Comparison of ENCODE assay signal across 18 cellular contexts in the genomic region with DNA sequence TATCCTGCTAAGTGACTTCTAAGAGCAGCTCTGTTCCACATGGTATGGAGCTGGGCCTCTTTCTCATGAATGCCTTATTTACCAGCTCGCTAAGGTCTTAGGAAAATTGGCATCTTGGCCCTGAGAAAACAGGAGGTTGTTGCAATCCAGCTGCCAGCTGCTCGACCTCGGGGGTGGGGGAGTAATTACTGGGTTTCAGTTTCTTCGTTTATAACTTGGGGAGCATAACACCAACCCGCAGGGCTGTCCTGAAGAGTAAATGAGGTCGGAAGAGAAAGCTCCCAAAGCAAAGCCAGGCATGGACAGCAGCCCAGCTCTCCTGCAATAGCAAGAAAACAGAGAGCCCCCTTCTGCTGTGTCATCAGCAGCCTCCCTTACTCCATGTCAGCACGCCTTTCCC.
"Had no signal": no experiment of that assay in that cellular context is flagged by ENCODE, and none has a peak within 500 bp of the region (broad histone marks: within the 10 kb centered on the region; RNA-seq: fewer than 3 reads in every experiment).

No MANE protein-coding gene starts in this region.

- H2AFZ ChIP-seq: neural progenitor cell had no signal

- H3K4me3 ChIP-seq: dorsolateral prefrontal cortex, heart right ventricle, neural progenitor cell, psoas muscle, right lobe of liver, stomach, thoracic aorta, transverse colon had no signal

- H3K27ac ChIP-seq: dorsolateral prefrontal cortex, heart right ventricle, neural progenitor cell, psoas muscle, right lobe of liver, stomach, thoracic aorta, transverse colon had no signal

- H3K4me1 ChIP-seq: heart right ventricle, neural progenitor cell, psoas muscle, right lobe of liver, stomach, transverse colon had no signal

- H3K9ac ChIP-seq: neural progenitor cell had no signal

- H3K27me3 ChIP-seq: neural progenitor cell, right lobe of liver, transverse colon had no signal

- H3K4me2 ChIP-seq: neural progenitor cell had no signal

- H3K9me3 ChIP-seq: heart right ventricle, psoas muscle, right lobe of liver, thoracic aorta, transverse colon had no signal

- DNase-seq: cortex of kidney; dorsolateral prefrontal cortex; effector CD8-positive, alpha-beta T cell; heart right ventricle; kidney glomerular epithelial cell; occipital lobe; psoas muscle; retina; right lobe of liver; stimulated activated CD4-positive, alpha-beta T cell treated with anti-CD3 and anti-CD28 coated beads, Interleukin-15, amount 100 ng/mL, for 24 hours; stimulated activated CD4-positive, alpha-beta T cell treated with anti-CD3 and anti-CD28 coated beads, Interleukin-1b, Interleukin-23, amount 100 ng/mL, for 48 hours; stimulated activated naive CD4-positive, alpha-beta T cell; stomach; transverse colon had no signal

- FAIRE-seq: frontal cortex, islet of Langerhans had no signal

- H3K36me3 ChIP-seq: heart right ventricle, neural progenitor cell, right lobe of liver, stomach, thoracic aorta, transverse colon had no signal
